15 cellular contexts compared by ENCODE assay signal in genomic region chr6:69936674-69937363, GRCh38.
DNase-seq lines count a peak whose midpoint lies in the region; ATAC-seq, FAIRE-seq and TF ChIP-seq lines count a peak whose summit lies in the region.
"Had no signal": no experiment of that assay in that cellular context is flagged by ENCODE, and none has a peak within 500 bp of the region (broad histone marks: within the 10 kb centered on the region; RNA-seq: fewer than 3 reads in every experiment).

No MANE protein-coding gene starts in this region.

- intact Hi-C loops in activated B cell treated with CpG ODN at 0.5 μM for 24 hours (cut with micrococcal nuclease) = no loop called here
- intact Hi-C loops in pancreas (cut with DNase I) = no loop called here

- CTCF ChIA-PET in activated B cell treated with CpG ODN at 0.5 μM for 24 hours (lab: Charles Lee) = no interaction called here

- no peaks in the 10 kb centered on the region for H3K27me3 ChIP-seq in pancreas

- H3K4me3 ChIP-seq in fibroblast of pulmonary artery (replicated peaks; ENCODE audit: low read depth, low read length) (no peak overlapping the region), pancreas (no peak overlapping the region)

- no peaks in the 10 kb centered on the region for H3K36me3 ChIP-seq in pancreas

- H3K9me3 Mint-ChIP-seq in activated B cell treated with CpG ODN at 0.5 μM for 24 hours = no peaks in the 10 kb centered on the region
- H3K9me3 Mint-ChIP-seq: mesothelial cell of epicardium; stimulated activated naive B cell treated with anti-CD40 and anti-IgM and Interleukin-4, amounts not matched to agents 10 μg/mL and 1 μg/mL and 100 μg/mL, for 72 hours had no signal

- POLR2A ChIA-PET in activated B cell treated with CpG ODN at 0.5 μM for 24 hours (lab: Charles Lee) = no interaction called here

- H3K27ac Mint-ChIP-seq in activated B cell treated with CpG ODN at 0.5 μM for 24 hours = peak overlapping the region; percentile 50
- H3K27ac Mint-ChIP-seq: mesothelial cell of epicardium; stimulated activated naive B cell treated with anti-CD40 and anti-IgM and Interleukin-4, amounts not matched to agents 10 μg/mL and 1 μg/mL and 100 μg/mL, for 72 hours had no signal

- no peaks in the 10 kb centered on the region for H3K4me1 ChIP-seq in pancreas

- DNase-seq in G401 (ENCODE audit: low spot score) (peak; percentile 83), activated B cell treated with CpG ODN at 0.5 μM for 24 hours (no peak), fibroblast of pulmonary artery (ENCODE audit: low read depth) (peak; percentile 23), pancreas (peak in 1 of 6 donors; percentile 18), NCI-H2081 treated with DMSO at 0.1 percent for 48 hours (lab: John Stamatoyannopoulos, UW) (no peak), amniotic stem cell (lab: John Stamatoyannopoulos, UW) (no peak), putamen (ENCODE audit: low spot score) (no peak)
- DNase-seq: activated T-cell treated with anti-CD3 and anti-CD28 coated beads for 4 hours; KBM-7; NCI-H1930; stimulated activated CD4-positive, alpha-beta T cell treated with anti-CD3 and anti-CD28 coated beads, Interleukin-2, amount 100 ng/mL, for 48 hours; stimulated activated naive B cell treated with anti-CD40 and anti-IgM and Interleukin-4, amounts not matched to agents 10 μg/mL and 1 μg/mL and 100 μg/mL, for 72 hours had no signal

- H3K9me3 ChIP-seq in pancreas = no peaks in the 10 kb centered on the region

- no peak for FAIRE-seq in pancreas (lab: Jason Lieb, UNC)

- no peak overlapping the region for H3K27ac ChIP-seq in pancreas
- H3K27ac ChIP-seq: C4-2B had no signal

- ATAC-seq in activated B cell treated with CpG ODN at 0.5 μM for 24 hours (ENCODE audit: low read depth) (no peak), pancreas (peak in 3 of 4 donors; percentile 75 to 80 (median 79)), HG03460 (IDR thresholded peaks at IDR 0.05; ENCODE audit: unreplicated experiment) (no peak)

- in situ Hi-C loops in G401 (cut with HindIII; ENCODE audit: low sequenced_read_pairs) = no loop called here

- peaks cover 73% of the 10 kb centered on the region for H3K36me3 Mint-ChIP-seq in activated B cell treated with CpG ODN at 0.5 μM for 24 hours (ENCODE audit: low read depth)
- H3K36me3 Mint-ChIP-seq: mesothelial cell of epicardium had no signal

- no peak overlapping the region for H3K4me3 Mint-ChIP-seq in activated B cell treated with CpG ODN at 0.5 μM for 24 hours
- H3K4me3 Mint-ChIP-seq: mesothelial cell of epicardium; stimulated activated naive B cell treated with anti-CD40 and anti-IgM and Interleukin-4, amounts not matched to agents 10 μg/mL and 1 μg/mL and 100 μg/mL, for 72 hours had no signal

- H3K4me1 Mint-ChIP-seq in activated B cell treated with CpG ODN at 0.5 μM for 24 hours = peaks cover 13% of the 10 kb centered on the region

- no peaks in the 10 kb centered on the region for H3K27me3 Mint-ChIP-seq in activated B cell treated with CpG ODN at 0.5 μM for 24 hours
- H3K27me3 Mint-ChIP-seq: stimulated activated naive B cell treated with anti-CD40 and anti-IgM and Interleukin-4, amounts not matched to agents 10 μg/mL and 1 μg/mL and 100 μg/mL, for 72 hours had no signal

- TF ChIP-seq CTCF in activated B cell treated with CpG ODN at 0.5 μM for 24 hours (IDR thresholded peaks at IDR 0.05) (no peak), fibroblast of pulmonary artery (IDR thresholded peaks at IDR 0.05; ENCODE audit: low read length, missing control alignments) (no peak), pancreas (IDR thresholded peaks at IDR 0.05) (no peak)

Comparison
In these comparisons a context has a peak if more than half of its experiments do, and no peak if none do; other contexts are left out.
1. DNase-seq: peak in G401 (single experiment) and fibroblast of pulmonary artery (single experiment); none in activated B cell treated with CpG ODN at 0.5 μM for 24 hours (single experiment), NCI-H2081 treated with DMSO at 0.1 percent for 48 hours (single experiment), amniotic stem cell (single experiment) and putamen (single experiment).
2. ATAC-seq: peak in pancreas (3 of 4); none in activated B cell treated with CpG ODN at 0.5 μM for 24 hours (single experiment) and HG03460 (single experiment).